Comparison of ENCODE assay signal across 8 cellular contexts in the genomic region with DNA sequence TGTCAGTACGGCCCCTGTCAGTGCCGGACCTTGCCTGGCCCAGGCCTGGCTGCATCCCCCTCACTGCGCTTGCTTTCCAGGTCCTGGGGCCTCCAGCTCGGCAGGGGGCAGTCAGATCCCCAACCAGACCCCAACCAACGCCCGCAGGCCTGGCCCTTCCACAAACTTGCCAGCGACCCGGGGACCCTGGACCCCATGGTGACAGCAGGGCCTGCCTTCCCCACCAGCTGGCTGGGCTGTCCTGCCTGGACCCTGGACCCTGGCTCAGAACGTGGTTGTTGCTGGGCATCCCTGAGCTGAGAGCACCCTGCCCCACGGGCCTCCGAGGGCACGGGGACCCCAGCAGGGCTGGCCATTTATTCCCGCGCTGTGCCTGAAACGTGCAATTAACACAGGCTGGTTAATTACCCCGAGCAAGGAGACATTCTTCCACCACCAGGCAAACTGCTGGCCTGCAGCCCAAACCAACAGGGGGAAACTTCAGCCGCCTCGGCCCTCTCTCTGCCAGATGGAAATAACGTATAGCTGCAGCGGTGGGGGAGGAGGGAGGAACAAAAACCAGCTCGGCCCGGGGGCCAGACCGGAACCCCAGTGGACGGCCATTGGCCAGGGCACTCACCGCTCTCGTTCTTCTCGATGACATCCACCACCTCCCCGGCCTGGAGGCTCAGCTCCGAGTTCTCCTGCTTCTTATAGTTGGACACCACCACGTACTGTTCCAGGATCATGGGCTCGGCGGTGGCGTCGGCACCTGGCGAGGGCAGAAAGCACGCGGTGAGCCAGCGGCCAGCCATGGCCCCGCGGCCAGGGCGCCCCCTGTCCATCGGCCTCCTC.
DNase-seq lines count a peak whose midpoint lies in the region; ATAC-seq and TF ChIP-seq lines count a peak whose summit lies in the region.

No MANE protein-coding gene starts in this region.

- DNase-seq in activated CD4-positive, alpha-beta T cell treated with anti-CD3 and anti-CD28 coated beads for 36 hours: peak; percentile 41
- DNase-seq in activated CD4-positive, alpha-beta T cell treated with anti-CD3 and anti-CD28 coated beads, Interleukin-2, amount 50 U/mL, for 1 hour: no peak
- DNase-seq in RPMI7951 (ENCODE audit: low read depth) (peak; percentile 72), PC-3 (no peak), NCI-H526 (lab: John Stamatoyannopoulos, UW) (no peak)
- DNase-seq in effector memory CD8-positive, alpha-beta T cell: no peak
- DNase-seq in naive thymus-derived CD4-positive, alpha-beta T cell: peak in 4 of 9 donors; percentile 7 to 38 (median 16)

- H3F3A ChIP-seq in PC-3 (ENCODE audit: low read length, unreplicated experiment): no peaks in the 10 kb centered on the region

- no TSS peak for BruUV-seq in PC-3 (replicated peaks; lab: Mats Ljungman, UMichigan)

- CTCF ChIA-PET in activated CD4-positive, alpha-beta T cell treated with anti-CD3 and anti-CD28 coated beads for 36 hours (lab: Charles Lee): interaction anchor here (0.6 to 1.5 kb wide), 8 partner anchors 11 to 926 kb away, joined by 3 to 14 read pairs (median 4); no protein-coding TSS in a partner anchor
- CTCF ChIA-PET in naive thymus-derived CD4-positive, alpha-beta T cell (lab: Charles Lee): interaction anchor here (0.8 to 2.4 kb wide), 3 partner anchors 26 to 68 kb away, joined by 3 to 6 read pairs (median 4); no protein-coding TSS in a partner anchor
- CTCF ChIA-PET in PC-3 (lab: Charles Lee): no interaction called here

- peaks cover 4 to 6% of the 10 kb centered on the region in 2 donors for H3K4me1 ChIP-seq in naive thymus-derived CD4-positive, alpha-beta T cell (ENCODE audit: control insufficient read depth in 2 of 2, insufficient read depth in 2 of 2, low read length in 2 of 2)
- H3K4me1 ChIP-seq in PC-3 (ENCODE audit: insufficient read depth, low read length): no peaks in the 10 kb centered on the region

- H3K36me3 Mint-ChIP-seq in activated CD4-positive, alpha-beta T cell treated with anti-CD3 and anti-CD28 coated beads for 36 hours (ENCODE audit: low read depth): peaks cover 10% of the 10 kb centered on the region
- H3K36me3 Mint-ChIP-seq in effector memory CD8-positive, alpha-beta T cell (ENCODE audit: insufficient read depth): peaks cover 16% of the 10 kb centered on the region
- H3K36me3 Mint-ChIP-seq in naive thymus-derived CD4-positive, alpha-beta T cell: peaks cover 0 to 24% (median 17%) of the 10 kb centered on the region in 5 donors

- peak overlapping the region; percentile 92 for H3K27ac ChIP-seq in naive thymus-derived CD4-positive, alpha-beta T cell (ENCODE audit: low read depth, low read length)
- H3K27ac ChIP-seq in PC-3 (ENCODE audit: low read length): no peak overlapping the region

- peak overlapping the region; percentile 87 for H3K27ac Mint-ChIP-seq in activated CD4-positive, alpha-beta T cell treated with anti-CD3 and anti-CD28 coated beads for 36 hours
- H3K27ac Mint-ChIP-seq in effector memory CD8-positive, alpha-beta T cell: peak overlapping the region; percentile 91 to 92
- peak overlapping the region; percentile 87 to 95 (median 91) for H3K27ac Mint-ChIP-seq in naive thymus-derived CD4-positive, alpha-beta T cell

- H3K4me1 Mint-ChIP-seq in activated CD4-positive, alpha-beta T cell treated with anti-CD3 and anti-CD28 coated beads for 36 hours: peaks cover 5% of the 10 kb centered on the region
- H3K4me1 Mint-ChIP-seq in effector memory CD8-positive, alpha-beta T cell (ENCODE audit: low read depth in 2 of 2): peaks cover 17 to 18% of the 10 kb centered on the region in 2 donors
- peaks cover 6 to 18% (median 13%) of the 10 kb centered on the region in 7 donors for H3K4me1 Mint-ChIP-seq in naive thymus-derived CD4-positive, alpha-beta T cell

- H3K4me3 Mint-ChIP-seq in activated CD4-positive, alpha-beta T cell treated with anti-CD3 and anti-CD28 coated beads for 36 hours: peak overlapping the region; percentile 83
- peak overlapping the region; percentile 86 to 88 for H3K4me3 Mint-ChIP-seq in effector memory CD8-positive, alpha-beta T cell
- peak overlapping the region; percentile 83 to 94 (median 89) for H3K4me3 Mint-ChIP-seq in naive thymus-derived CD4-positive, alpha-beta T cell

- no peak overlapping the region for H3K4me2 ChIP-seq in PC-3 (ENCODE audit: low read length)

- H3K9me2 ChIP-seq in PC-3 (replicated peaks; ENCODE audit: low read length): no peaks in the 10 kb centered on the region

- peak; percentile 7 for ATAC-seq in activated CD4-positive, alpha-beta T cell treated with anti-CD3 and anti-CD28 coated beads for 36 hours
- ATAC-seq in HG02798 (IDR thresholded peaks at IDR 0.05; ENCODE audit: poor library complexity, unreplicated experiment): peak; percentile 23
- ATAC-seq in effector memory CD8-positive, alpha-beta T cell (replicated peaks): peak; percentile 1
- ATAC-seq in naive thymus-derived CD4-positive, alpha-beta T cell: peak; percentile 10
- no peak for ATAC-seq in PC-3

- H3K27me3 ChIP-seq in naive thymus-derived CD4-positive, alpha-beta T cell (ENCODE audit: control insufficient read depth in 2 of 2, insufficient read depth in 2 of 2, low read length in 2 of 2): no peaks in the 10 kb centered on the region
- H3K27me3 ChIP-seq in PC-3 (ENCODE audit: low read length): no peaks in the 10 kb centered on the region

- intact Hi-C loops in activated CD4-positive, alpha-beta T cell treated with anti-CD3 and anti-CD28 coated beads for 36 hours (cut with DNase I, micrococcal nuclease): loop anchor here in 1 of 2 experiments (1.0 kb wide), 1 partner anchor 18 kb away; no protein-coding TSS in a partner anchor
- intact Hi-C loops in naive thymus-derived CD4-positive, alpha-beta T cell (cut with micrococcal nuclease): loop anchor here (1.0 to 2.0 kb wide), 4 partner anchors 18 to 112 kb away; no protein-coding TSS in a partner anchor
- intact Hi-C loops in PC-3 (cut with micrococcal nuclease): no loop called here

- no peaks in the 10 kb centered on the region for H3K9me3 ChIP-seq in naive thymus-derived CD4-positive, alpha-beta T cell (ENCODE audit: control insufficient read depth in 2 of 3, low read length in 3 of 3)
- H3K9me3 ChIP-seq in PC-3 (ENCODE audit: low read length): no peaks in the 10 kb centered on the region

- peaks cover 0 to 7% (median 0%) of the 10 kb centered on the region in 3 experiments for H3K36me3 ChIP-seq in naive thymus-derived CD4-positive, alpha-beta T cell (ENCODE audit: control insufficient read depth in 2 of 3, insufficient read depth in 3 of 3, low read length in 3 of 3)
- H3K36me3 ChIP-seq in PC-3 (ENCODE audit: low read depth, low read length): no peaks in the 10 kb centered on the region

- no peak for TF ChIP-seq CTCF in PC-3 (conservative IDR thresholded peaks at IDR 0.05; ENCODE audit: low read depth, low read length)

- H3K9me3 Mint-ChIP-seq in activated CD4-positive, alpha-beta T cell treated with anti-CD3 and anti-CD28 coated beads for 36 hours (ENCODE audit: low read depth): peaks cover 6% of the 10 kb centered on the region
- no peaks in the 10 kb centered on the region for H3K9me3 Mint-ChIP-seq in effector memory CD8-positive, alpha-beta T cell
- peaks cover 0 to 7% (median 0%) of the 10 kb centered on the region in 11 donors for H3K9me3 Mint-ChIP-seq in naive thymus-derived CD4-positive, alpha-beta T cell

- no peaks in the 10 kb centered on the region for H4K20me1 ChIP-seq in PC-3 (ENCODE audit: low read length)

- H3K4me3 ChIP-seq in naive thymus-derived CD4-positive, alpha-beta T cell (ENCODE audit: low read length): peak overlapping the region; percentile 96
- no peak overlapping the region for H3K4me3 ChIP-seq in PC-3 (ENCODE audit: low read length)

- H3K9ac ChIP-seq in PC-3 (ENCODE audit: low read length): no peak overlapping the region

- H3K79me2 ChIP-seq in PC-3 (ENCODE audit: low read length): no peaks in the 10 kb centered on the region

- POLR2A ChIA-PET in activated CD4-positive, alpha-beta T cell treated with anti-CD3 and anti-CD28 coated beads for 36 hours (lab: Charles Lee): no interaction called here
- POLR2A ChIA-PET in naive thymus-derived CD4-positive, alpha-beta T cell (lab: Charles Lee): interaction anchor here (0.9 to 2.9 kb wide), 6 partner anchors 9 to 461 kb away, joined by 3 to 26 read pairs (median 4); a partner anchor contains a TSS
- POLR2A ChIA-PET in PC-3 (lab: Charles Lee; ENCODE audit: unreplicated experiment): no interaction called here

- no peaks in the 10 kb centered on the region for H3K27me3 Mint-ChIP-seq in activated CD4-positive, alpha-beta T cell treated with anti-CD3 and anti-CD28 coated beads for 36 hours
- H3K27me3 Mint-ChIP-seq in effector memory CD8-positive, alpha-beta T cell: no peaks in the 10 kb centered on the region
- H3K27me3 Mint-ChIP-seq in naive thymus-derived CD4-positive, alpha-beta T cell: no peaks in the 10 kb centered on the region

- H2AFZ ChIP-seq in PC-3 (ENCODE audit: low read length): no peak overlapping the region

Comparison
In these comparisons a context has a peak if more than half of its experiments do, and no peak if none do; other contexts are left out.
1. DNase-seq: peak in activated CD4-positive, alpha-beta T cell treated with anti-CD3 and anti-CD28 coated beads for 36 hours (single experiment) and RPMI7951 (single experiment); none in activated CD4-positive, alpha-beta T cell treated with anti-CD3 and anti-CD28 coated beads, Interleukin-2, amount 50 U/mL, for 1 hour (single experiment), effector memory CD8-positive, alpha-beta T cell (0 of 3), PC-3 (single experiment) and NCI-H526 (0 of 2).
2. Peak in every context shown above with its lines, with median percentiles within 50 percentile points of each other: H3K27ac Mint-ChIP-seq and H3K4me3 Mint-ChIP-seq.